Comparison of ENCODE assay signal across 1 cellular context in genomic region chr13:35850569-35850968, GRCh38.
TF ChIP-seq lines count a peak whose summit lies in the region.

No MANE protein-coding gene starts in this region.

TF ChIP-seq in WTC11, 78 proteins besides CTCF, POLR2A, EP300 and RAD21 (continued from another document):
- TF ChIP-seq PREB (CRISPR knock-in tag; IDR thresholded peaks at IDR 0.05; ENCODE audit: borderline replicate concordance): no peak
- TF ChIP-seq NFATC4 (CRISPR knock-in tag; IDR thresholded peaks at IDR 0.05): no peak
- no peak for TF ChIP-seq IRF2 (CRISPR knock-in tag; IDR thresholded peaks at IDR 0.05; ENCODE audit: borderline replicate concordance, low read depth)
- no peak for TF ChIP-seq SMAD3 (CRISPR knock-in tag; IDR thresholded peaks at IDR 0.05; ENCODE audit: borderline replicate concordance)
- no peak for TF ChIP-seq ZNF416 (CRISPR knock-in tag; IDR thresholded peaks at IDR 0.05)
- no peak for TF ChIP-seq FOXP4 (CRISPR knock-in tag; IDR thresholded peaks at IDR 0.05)
- TF ChIP-seq JUN (CRISPR knock-in tag; IDR thresholded peaks at IDR 0.05): no peak
- no peak for TF ChIP-seq CREB1 (CRISPR knock-in tag; IDR thresholded peaks at IDR 0.05)
- TF ChIP-seq ARID4B (CRISPR knock-in tag; IDR thresholded peaks at IDR 0.05; ENCODE audit: borderline replicate concordance): no peak
